ENCODE assay signal across 9 cellular contexts in the genomic region with DNA sequence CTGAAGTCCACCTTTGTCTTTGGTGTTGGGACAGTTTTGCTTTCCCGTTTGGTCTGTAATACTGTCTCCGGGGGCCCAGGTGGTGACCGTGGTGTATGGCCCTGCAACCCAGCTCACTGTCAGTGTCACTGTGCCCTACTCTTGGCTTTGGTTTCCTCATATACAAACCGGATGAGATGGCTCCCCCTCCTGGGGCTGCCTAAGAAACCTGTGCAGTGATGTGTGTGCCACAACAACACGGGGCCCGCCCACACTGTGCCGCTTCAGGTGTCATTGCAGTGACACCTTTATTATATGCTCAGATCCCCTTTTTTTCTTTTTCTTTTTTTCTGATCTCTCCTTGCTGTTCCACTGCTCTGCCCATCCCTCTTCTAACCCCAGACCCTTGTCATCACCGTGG.
DNase-seq lines count a peak whose midpoint lies in the region; ATAC-seq and TF ChIP-seq lines count a peak whose summit lies in the region.
"Had no signal": no experiment of that assay in that cellular context is flagged by ENCODE, and none has a peak within 500 bp of the region (broad histone marks: within the 10 kb centered on the region; RNA-seq: fewer than 3 reads in every experiment).

No MANE protein-coding gene starts in this region.

- no peaks in the 10 kb centered on the region for H3K27me3 ChIP-seq in GM23338 (ENCODE audit: insufficient read depth)

- CTCF ChIA-PET in activated CD4-positive, alpha-beta memory T cell treated with anti-CD3 and anti-CD28 coated beads for 36 hours (lab: Charles Lee) = interaction anchor here (0.6 kb wide), 1 partner anchor 112 kb away, joined by 3 read pairs; no protein-coding TSS in a partner anchor

- POLR2A ChIA-PET in activated CD4-positive, alpha-beta memory T cell treated with anti-CD3 and anti-CD28 coated beads for 36 hours (lab: Charles Lee) = no interaction called here

- H3K36me3 ChIP-seq in GM23338 (ENCODE audit: insufficient read depth) = no peaks in the 10 kb centered on the region; the same call in 1 of the 2 replicates

- H3K27ac Mint-ChIP-seq in activated CD4-positive, alpha-beta memory T cell treated with anti-CD3 and anti-CD28 coated beads for 36 hours = no peak overlapping the region
- no peak overlapping the region for H3K27ac Mint-ChIP-seq in GM23338

- H2AFZ ChIP-seq in GM23338 = no peak overlapping the region

- H4K20me1 ChIP-seq in GM23338 (replicated peaks; ENCODE audit: insufficient read depth) = no peaks in the 10 kb centered on the region; the same call in 1 of the 2 replicates

- H3K79me2 ChIP-seq in GM23338 (replicated peaks; ENCODE audit: insufficient read depth) = no peaks in the 10 kb centered on the region

- no peak overlapping the region for H3K4me2 ChIP-seq in GM23338

- no peak overlapping the region for H3K4me3 Mint-ChIP-seq in activated CD4-positive, alpha-beta memory T cell treated with anti-CD3 and anti-CD28 coated beads for 36 hours
- H3K4me3 Mint-ChIP-seq in GM23338 = no peak overlapping the region

- TF ChIP-seq CTCF in GM23338 (conservative IDR thresholded peaks at IDR 0.05; ENCODE audit: low read depth in 2 of 2) = peak in 1 of 2 experiments; percentile 38; a peak in 3 of 4 replicates

- no peaks in the 10 kb centered on the region for H3K27me3 Mint-ChIP-seq in activated CD4-positive, alpha-beta memory T cell treated with anti-CD3 and anti-CD28 coated beads for 36 hours
- peaks cover 8% of the 10 kb centered on the region for H3K27me3 Mint-ChIP-seq in GM23338 (ENCODE audit: insufficient read depth, low read depth, poor library complexity)

- H3K27ac ChIP-seq in GM23338 (ENCODE audit: low read depth) = no peak overlapping the region
- H3K27ac ChIP-seq: SK-N-MC had no signal

- H3F3A ChIP-seq in GM23338 (replicated peaks; ENCODE audit: low read depth) = no peaks in the 10 kb centered on the region

- peak; percentile 11 to 23 for DNase-seq in activated CD8-positive, alpha-beta memory T cell treated with anti-CD3 and anti-CD28 coated beads for 4 hours (ENCODE audit: low read depth in 2 of 2)
- DNase-seq in activated CD8-positive, alpha-beta memory T cell treated with anti-CD3 and anti-CD28 coated beads, Interleukin-2, amount 50 U/mL, for 48 hours = no peak
- DNase-seq in activated CD4-positive, alpha-beta memory T cell treated with anti-CD3 and anti-CD28 coated beads for 36 hours = peak; percentile 70
- DNase-seq in stimulated activated CD8-positive, alpha-beta memory T cell treated with anti-CD3 and anti-CD28 coated beads, Interleukin-4, amount 100 ng/mL, for 48 hours = peak; percentile 50
- no peak for DNase-seq in Kasumi-1 (lab: John Stamatoyannopoulos, UW)
- DNase-seq in GM23338 (ENCODE audit: low spot score) = no peak
- DNase-seq in SKM-1 treated with dmso at 0.1 percent for 144 hours (lab: John Stamatoyannopoulos, UW; ENCODE audit: unreplicated experiment) = no peak

- H3K4me1 ChIP-seq in GM23338 (ENCODE audit: insufficient read depth) = peaks cover 11% of the 10 kb centered on the region

- H3K4me1 Mint-ChIP-seq in activated CD4-positive, alpha-beta memory T cell treated with anti-CD3 and anti-CD28 coated beads for 36 hours (ENCODE audit: low read depth) = peaks cover 15% of the 10 kb centered on the region
- peaks cover 31% of the 10 kb centered on the region for H3K4me1 Mint-ChIP-seq in GM23338

- ATAC-seq in HG03066 (IDR thresholded peaks at IDR 0.05; ENCODE audit: low read depth, unreplicated experiment) (peak; percentile 99), GM23338 (no peak)

- intact Hi-C loops in activated CD4-positive, alpha-beta memory T cell treated with anti-CD3 and anti-CD28 coated beads for 36 hours (cut with micrococcal nuclease) = no loop called here

- H3K36me3 Mint-ChIP-seq in activated CD4-positive, alpha-beta memory T cell treated with anti-CD3 and anti-CD28 coated beads for 36 hours = no peaks in the 10 kb centered on the region
- H3K36me3 Mint-ChIP-seq in GM23338 (ENCODE audit: low read depth) = peaks cover 51% of the 10 kb centered on the region

- peaks cover under 1% of the 10 kb centered on the region for H3K9me3 Mint-ChIP-seq in activated CD4-positive, alpha-beta memory T cell treated with anti-CD3 and anti-CD28 coated beads for 36 hours
- H3K9me3 Mint-ChIP-seq in GM23338 = peaks cover 8% of the 10 kb centered on the region; the same call in 2 of the 3 replicates

- no peaks in the 10 kb centered on the region for H3K9me2 ChIP-seq in GM23338 (ENCODE audit: insufficient read depth)

- H3K4me3 ChIP-seq in GM23338 = no peak overlapping the region
- H3K4me3 ChIP-seq: SK-N-MC had no signal

TF ChIP-seq in GM23338, 12 proteins besides CTCF, POLR2A, EP300 and RAD21 (continues in another document):
- TF ChIP-seq, protein P1, sequence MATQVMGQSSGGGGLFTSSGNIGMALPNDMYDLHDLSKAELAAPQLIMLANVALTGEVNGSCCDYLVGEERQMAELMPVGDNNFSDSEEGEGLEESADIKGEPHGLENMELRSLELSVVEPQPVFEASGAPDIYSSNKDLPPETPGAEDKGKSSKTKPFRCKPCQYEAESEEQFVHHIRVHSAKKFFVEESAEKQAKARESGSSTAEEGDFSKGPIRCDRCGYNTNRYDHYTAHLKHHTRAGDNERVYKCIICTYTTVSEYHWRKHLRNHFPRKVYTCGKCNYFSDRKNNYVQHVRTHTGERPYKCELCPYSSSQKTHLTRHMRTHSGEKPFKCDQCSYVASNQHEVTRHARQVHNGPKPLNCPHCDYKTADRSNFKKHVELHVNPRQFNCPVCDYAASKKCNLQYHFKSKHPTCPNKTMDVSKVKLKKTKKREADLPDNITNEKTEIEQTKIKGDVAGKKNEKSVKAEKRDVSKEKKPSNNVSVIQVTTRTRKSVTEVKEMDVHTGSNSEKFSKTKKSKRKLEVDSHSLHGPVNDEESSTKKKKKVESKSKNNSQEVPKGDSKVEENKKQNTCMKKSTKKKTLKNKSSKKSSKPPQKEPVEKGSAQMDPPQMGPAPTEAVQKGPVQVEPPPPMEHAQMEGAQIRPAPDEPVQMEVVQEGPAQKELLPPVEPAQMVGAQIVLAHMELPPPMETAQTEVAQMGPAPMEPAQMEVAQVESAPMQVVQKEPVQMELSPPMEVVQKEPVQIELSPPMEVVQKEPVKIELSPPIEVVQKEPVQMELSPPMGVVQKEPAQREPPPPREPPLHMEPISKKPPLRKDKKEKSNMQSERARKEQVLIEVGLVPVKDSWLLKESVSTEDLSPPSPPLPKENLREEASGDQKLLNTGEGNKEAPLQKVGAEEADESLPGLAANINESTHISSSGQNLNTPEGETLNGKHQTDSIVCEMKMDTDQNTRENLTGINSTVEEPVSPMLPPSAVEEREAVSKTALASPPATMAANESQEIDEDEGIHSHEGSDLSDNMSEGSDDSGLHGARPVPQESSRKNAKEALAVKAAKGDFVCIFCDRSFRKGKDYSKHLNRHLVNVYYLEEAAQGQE (IDR thresholded peaks at IDR 0.05; ENCODE audit: unreplicated experiment) = no peak
- no peak for TF ChIP-seq ZNF114 (CRISPR knock-in tag; IDR thresholded peaks at IDR 0.05)
- no peak for TF ChIP-seq POLR2AphosphoS5 (IDR thresholded peaks at IDR 0.05; ENCODE audit: low read depth)
- TF ChIP-seq NANOG (IDR thresholded peaks at IDR 0.05; ENCODE audit: borderline replicate concordance) = no peak
- no peak for TF ChIP-seq EZH2 (IDR thresholded peaks at IDR 0.05; ENCODE audit: low read depth, unreplicated experiment)
- TF ChIP-seq JUNB (IDR thresholded peaks at IDR 0.05; ENCODE audit: unreplicated experiment) = no peak
- TF ChIP-seq EZH2phosphoT487 (IDR thresholded peaks at IDR 0.05; ENCODE audit: unreplicated experiment) = no peak
- TF ChIP-seq, protein P2, sequence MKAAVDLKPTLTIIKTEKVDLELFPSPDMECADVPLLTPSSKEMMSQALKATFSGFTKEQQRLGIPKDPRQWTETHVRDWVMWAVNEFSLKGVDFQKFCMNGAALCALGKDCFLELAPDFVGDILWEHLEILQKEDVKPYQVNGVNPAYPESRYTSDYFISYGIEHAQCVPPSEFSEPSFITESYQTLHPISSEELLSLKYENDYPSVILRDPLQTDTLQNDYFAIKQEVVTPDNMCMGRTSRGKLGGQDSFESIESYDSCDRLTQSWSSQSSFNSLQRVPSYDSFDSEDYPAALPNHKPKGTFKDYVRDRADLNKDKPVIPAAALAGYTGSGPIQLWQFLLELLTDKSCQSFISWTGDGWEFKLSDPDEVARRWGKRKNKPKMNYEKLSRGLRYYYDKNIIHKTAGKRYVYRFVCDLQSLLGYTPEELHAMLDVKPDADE (IDR thresholded peaks at IDR 0.05) = no peak
- TF ChIP-seq ZNF331 (CRISPR knock-in tag; IDR thresholded peaks at IDR 0.05; ENCODE audit: low read depth) = no peak

Comparison
In these comparisons a context has a peak if more than half of its experiments do, and no peak if none do; other contexts are left out.
1. DNase-seq: peak in activated CD8-positive, alpha-beta memory T cell treated with anti-CD3 and anti-CD28 coated beads for 4 hours (2 of 2), activated CD4-positive, alpha-beta memory T cell treated with anti-CD3 and anti-CD28 coated beads for 36 hours (single experiment) and stimulated activated CD8-positive, alpha-beta memory T cell treated with anti-CD3 and anti-CD28 coated beads, Interleukin-4, amount 100 ng/mL, for 48 hours (single experiment); none in activated CD8-positive, alpha-beta memory T cell treated with anti-CD3 and anti-CD28 coated beads, Interleukin-2, amount 50 U/mL, for 48 hours (single experiment), Kasumi-1 (0 of 2), GM23338 (single experiment) and SKM-1 treated with dmso at 0.1 percent for 144 hours (single experiment).